Comparison of ENCODE assay signal across 10 cellular contexts in genomic region chr18:39647627-39648502, GRCh38.
DNase-seq lines count a peak whose midpoint lies in the region; ATAC-seq and TF ChIP-seq lines count a peak whose summit lies in the region.
"Had no signal": no experiment of that assay in that cellular context is flagged by ENCODE, and none has a peak within 500 bp of the region (broad histone marks: within the 10 kb centered on the region; RNA-seq: fewer than 3 reads in every experiment).

No MANE protein-coding gene starts in this region.

- DNase-seq in DMS 273 treated with DMSO at 0.1 percent for 48 hours (lab: John Stamatoyannopoulos, UW), result peak; percentile 32
- DNase-seq in NCI-H1105 treated with DMSO at 0.1 percent for 48 hours (lab: John Stamatoyannopoulos, UW), result peak; percentile 56
- DNase-seq in WTC11 (ENCODE audit: low spot score), result no peak
- DNase-seq in lung (ENCODE audit: low spot score), result no peak
- no peak for DNase-seq in activated CD8-positive, alpha-beta T cell treated with anti-CD3 and anti-CD28 coated beads, Interleukin-2, amount 10 ng/mL, durations not matched to agents 7 days and 5 days
- DNase-seq in SHP77 treated with DMSO at 0.1 percent for 48 hours (lab: John Stamatoyannopoulos, UW), result no peak
- no peak for DNase-seq in NCI-H2081 treated with DMSO at 0.1 percent for 48 hours (lab: John Stamatoyannopoulos, UW)
- no peak for DNase-seq in trophoblast cell
- DNase-seq: activated CD8-positive, alpha-beta memory T cell treated with anti-CD3 and anti-CD28 coated beads, Interleukin-2, amount 10 ng/mL, durations not matched to agents 7 days and 5 days; psoas muscle had no signal

- CTCF ChIA-PET in WTC11 (lab: Charles Lee), result no interaction called here
- CTCF ChIA-PET in activated CD8-positive, alpha-beta T cell treated with anti-CD3 and anti-CD28 coated beads, Interleukin-2, amount 10 ng/mL, durations not matched to agents 7 days and 5 days (lab: Charles Lee), result no interaction called here

- H4K8ac ChIP-seq in trophoblast cell (ENCODE audit: low read depth, low read length), result no peak overlapping the region

- no peak for TF ChIP-seq CTCF in WTC11 (IDR thresholded peaks at IDR 0.05)
- no peak for TF ChIP-seq CTCF in lung (IDR thresholded peaks at IDR 0.05; ENCODE audit: control extremely low read depth, extremely low read depth)

- H3K9me3 ChIP-seq in lung (ENCODE audit: control insufficient read depth in 2 of 2, insufficient read depth in 1 of 2, low read length in 1 of 2) (no peaks in the 10 kb centered on the region), trophoblast cell (ENCODE audit: insufficient read depth, low read depth, low read length) (no peaks in the 10 kb centered on the region)
- H3K9me3 ChIP-seq: psoas muscle had no signal

- H3K36me3 ChIP-seq in lung (ENCODE audit: control insufficient read depth in 2 of 2, insufficient read depth in 2 of 2, low read length in 2 of 2), result no peaks in the 10 kb centered on the region
- H3K36me3 ChIP-seq in trophoblast cell (ENCODE audit: control insufficient read depth in 1 of 2, insufficient read depth in 2 of 2, low read length in 2 of 2), result no peaks in the 10 kb centered on the region

- H3K27ac ChIP-seq in lung (ENCODE audit: low read depth in 1 of 2, low read length in 1 of 2) (no peak overlapping the region), trophoblast cell (ENCODE audit: low read depth, low read length) (no peak overlapping the region)
- H3K27ac ChIP-seq: psoas muscle had no signal

- no peaks in the 10 kb centered on the region for H3K9me3 Mint-ChIP-seq in WTC11
- H3K9me3 Mint-ChIP-seq in activated CD8-positive, alpha-beta T cell treated with anti-CD3 and anti-CD28 coated beads, Interleukin-2, amount 10 ng/mL, durations not matched to agents 7 days and 5 days (ENCODE audit: insufficient read depth), result peaks cover 4% of the 10 kb centered on the region

- WGBS in lung, 2 donors, result 40 to 48% methylated on average over 4 of the region's 4 CpGs
- no CpG with 5 or more reads among the region's 4 CpGs for WGBS in trophoblast cell (ENCODE audit: extremely low coverage, insufficient coverage, insufficient read length)

- H3K4ac ChIP-seq in trophoblast cell (ENCODE audit: low read depth, low read length), result no peak overlapping the region

- no peak overlapping the region for H3K23ac ChIP-seq in trophoblast cell (ENCODE audit: low read length)

- no peak overlapping the region for H4K12ac ChIP-seq in trophoblast cell (ENCODE audit: low read depth, low read length)

- H3K4me1 Mint-ChIP-seq in WTC11, result peaks cover 23% of the 10 kb centered on the region
- H3K4me1 Mint-ChIP-seq in activated CD8-positive, alpha-beta T cell treated with anti-CD3 and anti-CD28 coated beads, Interleukin-2, amount 10 ng/mL, durations not matched to agents 7 days and 5 days (ENCODE audit: low read depth), result no peaks in the 10 kb centered on the region
- H3K4me1 Mint-ChIP-seq: activated CD8-positive, alpha-beta memory T cell treated with anti-CD3 and anti-CD28 coated beads, Interleukin-2, amount 10 ng/mL, durations not matched to agents 7 days and 5 days had no signal

- no peak overlapping the region for H2AFZ ChIP-seq in trophoblast cell (ENCODE audit: insufficient read depth, low read length, poor library complexity)

- no peak overlapping the region for H2AK5ac ChIP-seq in trophoblast cell (ENCODE audit: low read length)

- H3K79me1 ChIP-seq in trophoblast cell (ENCODE audit: low read length), result no peaks in the 10 kb centered on the region

- H3K27ac Mint-ChIP-seq in WTC11, result peak overlapping the region; percentile 75
- H3K27ac Mint-ChIP-seq in activated CD8-positive, alpha-beta T cell treated with anti-CD3 and anti-CD28 coated beads, Interleukin-2, amount 10 ng/mL, durations not matched to agents 7 days and 5 days, result no peak overlapping the region
- H3K27ac Mint-ChIP-seq: activated CD8-positive, alpha-beta memory T cell treated with anti-CD3 and anti-CD28 coated beads, Interleukin-2, amount 10 ng/mL, durations not matched to agents 7 days and 5 days had no signal

- H3K18ac ChIP-seq in trophoblast cell (ENCODE audit: low read length), result no peak overlapping the region

- H2BK5ac ChIP-seq in trophoblast cell (ENCODE audit: low read depth, low read length, poor library complexity), result no peak overlapping the region

- ATAC-seq in WTC11 (peak; percentile 86), lung (ENCODE audit: insufficient read depth, low FRiP score) (peak; percentile 66)
- no peak for ATAC-seq in activated CD8-positive, alpha-beta T cell treated with anti-CD3 and anti-CD28 coated beads, Interleukin-2, amount 10 ng/mL, durations not matched to agents 7 days and 5 days
- ATAC-seq: activated CD8-positive, alpha-beta memory T cell treated with anti-CD3 and anti-CD28 coated beads, Interleukin-2, amount 10 ng/mL, durations not matched to agents 7 days and 5 days; psoas muscle had no signal

- no peak overlapping the region for H2BK120ac ChIP-seq in trophoblast cell (ENCODE audit: insufficient read depth, low read length, poor library complexity)

- no peaks in the 10 kb centered on the region for H3K27me3 Mint-ChIP-seq in WTC11 (ENCODE audit: low read depth)
- no peaks in the 10 kb centered on the region for H3K27me3 Mint-ChIP-seq in activated CD8-positive, alpha-beta T cell treated with anti-CD3 and anti-CD28 coated beads, Interleukin-2, amount 10 ng/mL, durations not matched to agents 7 days and 5 days (ENCODE audit: low read depth)
- H3K27me3 Mint-ChIP-seq: activated CD8-positive, alpha-beta memory T cell treated with anti-CD3 and anti-CD28 coated beads, Interleukin-2, amount 10 ng/mL, durations not matched to agents 7 days and 5 days had no signal

- H3K36me3 Mint-ChIP-seq in WTC11, result no peaks in the 10 kb centered on the region
- H3K36me3 Mint-ChIP-seq in activated CD8-positive, alpha-beta T cell treated with anti-CD3 and anti-CD28 coated beads, Interleukin-2, amount 10 ng/mL, durations not matched to agents 7 days and 5 days (ENCODE audit: low read depth), result no peaks in the 10 kb centered on the region
- H3K36me3 Mint-ChIP-seq: activated CD8-positive, alpha-beta memory T cell treated with anti-CD3 and anti-CD28 coated beads, Interleukin-2, amount 10 ng/mL, durations not matched to agents 7 days and 5 days had no signal

- H3K14ac ChIP-seq in trophoblast cell (ENCODE audit: low read length), result no peak overlapping the region

- no peak overlapping the region for H3K4me2 ChIP-seq in trophoblast cell (ENCODE audit: low read length)

- no peak overlapping the region for H2BK12ac ChIP-seq in trophoblast cell (ENCODE audit: low read length)

- H3K4me3 ChIP-seq in lung, result no peak overlapping the region
- no peak overlapping the region for H3K4me3 ChIP-seq in trophoblast cell (ENCODE audit: low read depth, low read length)
- H3K4me3 ChIP-seq: psoas muscle had no signal

- H3K4me1 ChIP-seq in lung (ENCODE audit: control insufficient read depth in 2 of 2, insufficient read depth in 2 of 2, low read length in 2 of 2) (peaks cover 0 to 6% of the 10 kb centered on the region in 2 donors), trophoblast cell (ENCODE audit: control insufficient read depth in 1 of 2, insufficient read depth in 2 of 2, low read length in 2 of 2) (no peaks in the 10 kb centered on the region)
- H3K4me1 ChIP-seq: psoas muscle had no signal

- no peak overlapping the region for H4K91ac ChIP-seq in trophoblast cell (ENCODE audit: low read depth, low read length)

- no peaks in the 10 kb centered on the region for H3K27me3 ChIP-seq in lung (ENCODE audit: control insufficient read depth, insufficient read depth)
- H3K27me3 ChIP-seq in trophoblast cell (ENCODE audit: insufficient read depth, low read length), result no peaks in the 10 kb centered on the region

- H3K79me2 ChIP-seq in trophoblast cell (ENCODE audit: control insufficient read depth, insufficient read depth, low read length, poor library complexity), result no peaks in the 10 kb centered on the region

- no peak overlapping the region for H3K9ac ChIP-seq in trophoblast cell (ENCODE audit: low read length)

- H3K4me3 Mint-ChIP-seq in WTC11, result no peak overlapping the region
- no peak overlapping the region for H3K4me3 Mint-ChIP-seq in activated CD8-positive, alpha-beta T cell treated with anti-CD3 and anti-CD28 coated beads, Interleukin-2, amount 10 ng/mL, durations not matched to agents 7 days and 5 days
- H3K4me3 Mint-ChIP-seq: activated CD8-positive, alpha-beta memory T cell treated with anti-CD3 and anti-CD28 coated beads, Interleukin-2, amount 10 ng/mL, durations not matched to agents 7 days and 5 days had no signal

- POLR2A ChIA-PET in WTC11 (lab: Charles Lee), result no interaction called here
- POLR2A ChIA-PET in activated CD8-positive, alpha-beta T cell treated with anti-CD3 and anti-CD28 coated beads, Interleukin-2, amount 10 ng/mL, durations not matched to agents 7 days and 5 days (lab: Charles Lee), result interaction anchor here (0.5 kb wide), 1 partner anchor 352 kb away, joined by 3 read pairs; no protein-coding TSS in a partner anchor

TF ChIP-seq in WTC11, 78 proteins besides CTCF, POLR2A, EP300 and RAD21:
- no peak for TF ChIP-seq ZSCAN18 (CRISPR knock-in tag; IDR thresholded peaks at IDR 0.05)

Comparison
In these comparisons a context has a peak if more than half of its experiments do, and no peak if none do; other contexts are left out.
1. DNase-seq: peak in DMS 273 treated with DMSO at 0.1 percent for 48 hours (single experiment) and NCI-H1105 treated with DMSO at 0.1 percent for 48 hours (single experiment); none in WTC11 (single experiment), lung (single experiment), activated CD8-positive, alpha-beta T cell treated with anti-CD3 and anti-CD28 coated beads, Interleukin-2, amount 10 ng/mL, durations not matched to agents 7 days and 5 days (single experiment), SHP77 treated with DMSO at 0.1 percent for 48 hours (single experiment), NCI-H2081 treated with DMSO at 0.1 percent for 48 hours (single experiment) and trophoblast cell (0 of 2).